In the genomic region with DNA sequence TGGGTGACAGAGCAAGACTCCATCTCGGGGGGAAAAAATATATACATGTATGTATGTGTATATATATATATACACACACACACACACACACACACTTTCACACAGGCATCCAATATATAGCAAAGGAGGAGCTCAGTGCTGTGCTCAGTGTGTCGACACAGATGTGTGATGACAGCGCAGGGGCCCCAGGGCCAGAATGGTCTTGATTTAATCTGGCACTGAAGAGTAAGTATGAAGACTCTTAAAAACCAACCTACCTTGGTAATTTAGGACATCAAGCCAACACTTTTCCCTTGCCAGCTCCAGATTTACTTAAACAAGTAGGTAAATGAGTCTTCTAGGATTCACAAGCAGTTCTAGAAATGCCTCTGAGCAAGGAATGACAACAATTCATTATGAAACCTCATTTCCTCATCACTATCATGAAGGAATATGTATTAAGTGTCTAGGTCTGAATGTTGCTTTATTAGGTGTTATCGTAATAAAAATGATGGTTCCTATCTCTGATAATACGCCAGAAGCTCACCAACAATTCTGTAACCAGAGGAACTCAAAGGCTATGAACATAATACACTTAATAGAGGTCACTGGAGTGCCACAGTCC, we compare ENCODE assay signal across 18 cellular contexts.
"Had no signal": no experiment of that assay in that cellular context is flagged by ENCODE, and none has a peak within 500 bp of the region (broad histone marks: within the 10 kb centered on the region; RNA-seq: fewer than 3 reads in every experiment).

No MANE protein-coding gene starts in this region.

- H3K27me3 ChIP-seq: adrenal gland, colonic mucosa, hepatocyte, right atrium auricular region, tibial artery, uterus had no signal

- ATAC-seq: activated CD8-positive, alpha-beta T cell treated with anti-CD3 and anti-CD28 coated beads for 36 hours; esophagus mucosa; stimulated activated memory B cell treated with anti-CD40 and anti-IgM and Interleukin-4, amounts not matched to agents 10 μg/mL and 1 μg/mL and 100 μg/mL, for 72 hours had no signal

- H3K4me3 Mint-ChIP-seq: activated CD8-positive, alpha-beta T cell treated with anti-CD3 and anti-CD28 coated beads for 36 hours; activated naive CD4-positive, alpha-beta T cell treated with anti-CD3 and anti-CD28 coated beads, Interleukin-2, amount 10 ng/mL, durations not matched to agents 7 days and 5 days; activated T-helper 1 cell treated with anti-CD3 and anti-CD28 coated beads, Interleukin-12 subunit alpha, Interleukin-12 subunit beta, Interleukin-2, Interleukin-4 antibody, amounts not matched to agents 30 ng/mL and 10 ng/mL and 1 ng/mL, durations not matched to agents 14 hours and 24 hours and 36 hours; nephron progenitor cell; stimulated activated memory B cell treated with anti-CD40 and anti-IgM and Interleukin-4, amounts not matched to agents 10 μg/mL and 1 μg/mL and 100 μg/mL, for 72 hours; T-helper 1 cell treated with Interleukin-12 subunit alpha and Interleukin-12 subunit beta and Interleukin-4 antibody, amounts not matched to agents 30 μg/mL and 1 μg/mL, for 36 hours had no signal

- H3K9me3 Mint-ChIP-seq: activated naive CD4-positive, alpha-beta T cell treated with anti-CD3 and anti-CD28 coated beads, Interleukin-2, amount 10 ng/mL, durations not matched to agents 7 days and 5 days; activated T-helper 1 cell treated with anti-CD3 and anti-CD28 coated beads, Interleukin-12 subunit alpha, Interleukin-12 subunit beta, Interleukin-2, Interleukin-4 antibody, amounts not matched to agents 30 ng/mL and 10 ng/mL and 1 ng/mL, durations not matched to agents 14 hours and 24 hours and 36 hours; stimulated activated memory B cell treated with anti-CD40 and anti-IgM and Interleukin-4, amounts not matched to agents 10 μg/mL and 1 μg/mL and 100 μg/mL, for 72 hours; T-helper 1 cell treated with Interleukin-12 subunit alpha and Interleukin-12 subunit beta and Interleukin-4 antibody, amounts not matched to agents 30 μg/mL and 1 μg/mL, for 36 hours had no signal

- H3K36me3 ChIP-seq: adrenal gland, colonic mucosa, left ventricle myocardium inferior, right atrium auricular region, tibial artery, uterus had no signal

- H3K27ac ChIP-seq: adrenal gland, colonic mucosa, hepatocyte, left ventricle myocardium inferior, right atrium auricular region, uterus had no signal

- H2AFZ ChIP-seq: hepatocyte had no signal

- H3K4me2 ChIP-seq: hepatocyte had no signal

- DNase-seq: activated CD4-positive, alpha-beta T cell treated with anti-CD3 and anti-CD28 coated beads for 48 hours; activated CD8-positive, alpha-beta T cell treated with anti-CD3 and anti-CD28 coated beads for 36 hours; activated naive CD4-positive, alpha-beta T cell treated with anti-CD3 and anti-CD28 coated beads, Interleukin-2, amount 10 ng/mL, durations not matched to agents 7 days and 5 days; adrenal gland; colonic mucosa; left ventricle myocardium inferior; mesendoderm; nephron progenitor cell; stimulated activated CD4-positive, alpha-beta T cell treated with anti-CD3 and anti-CD28 coated beads, Interleukin-2, amount 100 ng/mL, for 48 hours; uterus had no signal

- H3K9me3 ChIP-seq: adrenal gland, colonic mucosa, left ventricle myocardium inferior, right atrium auricular region, tibial artery, uterus had no signal

- H3K4me3 ChIP-seq: adrenal gland, colonic mucosa, hepatocyte, left ventricle myocardium inferior, right atrium auricular region, tibial artery, uterus had no signal

- H3K4me1 ChIP-seq: colonic mucosa had no signal

- H3K27ac Mint-ChIP-seq: activated CD8-positive, alpha-beta T cell treated with anti-CD3 and anti-CD28 coated beads for 36 hours; activated naive CD4-positive, alpha-beta T cell treated with anti-CD3 and anti-CD28 coated beads, Interleukin-2, amount 10 ng/mL, durations not matched to agents 7 days and 5 days; progenitor cell of endocrine pancreas had no signal

- H3K27me3 Mint-ChIP-seq: activated CD8-positive, alpha-beta T cell treated with anti-CD3 and anti-CD28 coated beads for 36 hours; activated naive CD4-positive, alpha-beta T cell treated with anti-CD3 and anti-CD28 coated beads, Interleukin-2, amount 10 ng/mL, durations not matched to agents 7 days and 5 days; progenitor cell of endocrine pancreas; stimulated activated memory B cell treated with anti-CD40 and anti-IgM and Interleukin-4, amounts not matched to agents 10 μg/mL and 1 μg/mL and 100 μg/mL, for 72 hours had no signal
